ENCODE assay signal across 28 cellular contexts in genomic region chrX:114049063-114049462, GRCh38.
"Had no signal": no experiment of that assay in that cellular context is flagged by ENCODE, and none has a peak within 500 bp of the region (broad histone marks: within the 10 kb centered on the region; RNA-seq: fewer than 3 reads in every experiment).

No MANE protein-coding gene starts in this region.

- H3K27me3 ChIP-seq: body of pancreas had no signal

- H3K9me3 Mint-ChIP-seq: activated naive CD4-positive, alpha-beta T cell treated with anti-CD3 and anti-CD28 coated beads, Interleukin-2, amount 50 U/mL, for 24 hours; activated T-cell treated with anti-CD3 and anti-CD28 coated beads, Interleukin-2, amount 50 U/mL, for 24 hours; activated T-helper 1 cell treated with anti-CD3 and anti-CD28 coated beads, Interleukin-12 subunit alpha, Interleukin-12 subunit beta, Interleukin-2, Interleukin-4 antibody, amounts not matched to agents 30 ng/mL and 10 ng/mL and 1 ng/mL, durations not matched to agents 14 hours and 24 hours and 36 hours; T-cell had no signal

- H3K4me1 ChIP-seq: body of pancreas had no signal

- H3K4me3 Mint-ChIP-seq: activated CD8-positive, alpha-beta memory T cell treated with anti-CD3 and anti-CD28 coated beads, Interleukin-2, amount 10 ng/mL, durations not matched to agents 7 days and 5 days; activated naive CD4-positive, alpha-beta T cell treated with anti-CD3 and anti-CD28 coated beads, Interleukin-2, amount 50 U/mL, for 24 hours; activated T-cell treated with anti-CD3 and anti-CD28 coated beads, Interleukin-2, amount 50 U/mL, for 24 hours; activated T-helper 1 cell treated with anti-CD3 and anti-CD28 coated beads, Interleukin-12 subunit alpha, Interleukin-12 subunit beta, Interleukin-2, Interleukin-4 antibody, amounts not matched to agents 30 ng/mL and 10 ng/mL and 1 ng/mL, durations not matched to agents 14 hours and 24 hours and 36 hours; central memory CD8-positive, alpha-beta T cell; T-cell had no signal

- ATAC-seq: activated CD8-positive, alpha-beta memory T cell treated with anti-CD3 and anti-CD28 coated beads, Interleukin-2, amount 10 ng/mL, durations not matched to agents 7 days and 5 days; body of pancreas; Panc1; Right ventricle myocardium inferior; T-cell had no signal

- DNase-seq: activated CD4-positive, alpha-beta T cell treated with anti-CD3 and anti-CD28 coated beads for 48 hours; activated CD4-positive, alpha-beta T cell treated with anti-CD3 and anti-CD28 coated beads, Interleukin-2, amount 50 U/mL, for 4 hours; activated CD8-positive, alpha-beta memory T cell treated with anti-CD3 and anti-CD28 coated beads, Interleukin-2, amount 10 ng/mL, durations not matched to agents 7 days and 5 days; activated effector memory CD4-positive, alpha-beta T cell treated with Interleukin-2 at 50 U/mL for 16 hours; activated naive CD4-positive, alpha-beta T cell; activated T-cell treated with anti-CD3 and anti-CD28 coated beads, Interleukin-2, amount 50 U/mL, for 24 hours; aorta; body of pancreas; Kasumi-1; NCI-H1092; NCI-H1417; NCI-H1930; NCI-H2171; NCI-H2227 treated with DMSO at 0.1 percent for 48 hours; NCI-H446 treated with DMSO at 0.1 percent for 48 hours; NCI-H526; NCI-H774; RPMI8226; T-cell; T-helper 2 cell; T1000 had no signal

- H3K27ac ChIP-seq: body of pancreas, SK-N-MC, VCaP had no signal

- H3K4me1 Mint-ChIP-seq: activated CD8-positive, alpha-beta memory T cell treated with anti-CD3 and anti-CD28 coated beads, Interleukin-2, amount 10 ng/mL, durations not matched to agents 7 days and 5 days; activated naive CD4-positive, alpha-beta T cell treated with anti-CD3 and anti-CD28 coated beads, Interleukin-2, amount 50 U/mL, for 24 hours; central memory CD8-positive, alpha-beta T cell; T-cell had no signal

- H3K27ac Mint-ChIP-seq: activated CD8-positive, alpha-beta memory T cell treated with anti-CD3 and anti-CD28 coated beads, Interleukin-2, amount 10 ng/mL, durations not matched to agents 7 days and 5 days; activated naive CD4-positive, alpha-beta T cell treated with anti-CD3 and anti-CD28 coated beads, Interleukin-2, amount 50 U/mL, for 24 hours; activated T-cell treated with anti-CD3 and anti-CD28 coated beads, Interleukin-2, amount 50 U/mL, for 24 hours; activated T-helper 1 cell treated with anti-CD3 and anti-CD28 coated beads, Interleukin-12 subunit alpha, Interleukin-12 subunit beta, Interleukin-2, Interleukin-4 antibody, amounts not matched to agents 30 ng/mL and 10 ng/mL and 1 ng/mL, durations not matched to agents 14 hours and 24 hours and 36 hours; T-cell had no signal

- H3K36me3 Mint-ChIP-seq: activated CD8-positive, alpha-beta memory T cell treated with anti-CD3 and anti-CD28 coated beads, Interleukin-2, amount 10 ng/mL, durations not matched to agents 7 days and 5 days; activated naive CD4-positive, alpha-beta T cell treated with anti-CD3 and anti-CD28 coated beads, Interleukin-2, amount 50 U/mL, for 24 hours; T-cell had no signal

- H3K4me3 ChIP-seq: body of pancreas, SK-N-MC had no signal

- H3K9me3 ChIP-seq: body of pancreas had no signal

- H3K27me3 Mint-ChIP-seq: activated CD8-positive, alpha-beta memory T cell treated with anti-CD3 and anti-CD28 coated beads, Interleukin-2, amount 10 ng/mL, durations not matched to agents 7 days and 5 days; activated naive CD4-positive, alpha-beta T cell treated with anti-CD3 and anti-CD28 coated beads, Interleukin-2, amount 50 U/mL, for 24 hours; activated T-cell treated with anti-CD3 and anti-CD28 coated beads, Interleukin-2, amount 50 U/mL, for 24 hours; central memory CD8-positive, alpha-beta T cell had no signal
